In the genomic region with DNA sequence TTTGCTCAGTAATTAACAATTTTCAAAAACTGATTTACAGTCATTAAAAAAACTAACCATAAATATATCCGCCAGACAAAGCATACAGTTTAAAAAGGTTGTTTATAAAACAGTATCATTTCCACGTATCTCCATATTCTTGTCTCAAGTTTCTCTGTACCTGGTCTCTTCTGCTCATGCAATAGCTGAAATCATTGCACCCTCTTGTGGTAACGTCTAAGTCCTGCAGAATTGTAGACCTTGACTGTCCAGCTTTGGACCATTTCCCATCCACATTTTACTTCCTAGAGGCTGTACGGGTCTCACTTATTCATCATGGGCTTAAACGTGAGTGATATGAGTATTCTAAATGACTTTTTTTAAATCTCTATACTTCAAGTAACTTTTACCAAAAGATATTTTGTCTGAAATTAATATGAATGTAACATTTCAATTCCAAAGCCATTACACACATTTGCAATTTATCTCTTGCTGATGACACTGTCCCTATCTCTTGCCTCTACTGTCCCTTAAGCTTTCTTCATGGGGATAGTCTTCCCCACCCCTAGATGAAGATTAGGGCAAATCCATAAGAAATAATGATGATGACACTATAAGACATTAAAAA, we compare ENCODE assay signal across 8 cellular contexts.
DNase-seq lines count a peak whose midpoint lies in the region; ATAC-seq, FAIRE-seq and TF ChIP-seq lines count a peak whose summit lies in the region.

No MANE protein-coding gene starts in this region.

- H3K4me1 ChIP-seq in GM12878 (ENCODE audit: control insufficient read depth, insufficient read depth, low read length) (no peaks in the 10 kb centered on the region), vagina (no peaks in the 10 kb centered on the region)

- ATAC-seq in HG02840 (IDR thresholded peaks at IDR 0.05; ENCODE audit: low FRiP score, unreplicated experiment) (peak; percentile 73), GM12878 (peak; percentile 93)

- TF ChIP-seq EP300 in GM12878 (IDR thresholded peaks at IDR 0.05; ENCODE audit: borderline replicate concordance in 1 of 2, control insufficient read depth in 1 of 2, low read depth in 2 of 2, low read length in 2 of 2): no peak

- H4K20me1 ChIP-seq in GM12878 (ENCODE audit: control insufficient read depth, insufficient read depth): no peaks in the 10 kb centered on the region

- under 1% methylated on average over 5 of the region's 5 CpGs for WGBS in GM12878 (ENCODE audit: insufficient coverage, insufficient replicate concordance, low lambda C conversion rate, missing lambda C conversion rate)

- DNase-seq in AG09309 (ENCODE audit: low read depth) (peak; percentile 31), NCI-H446 treated with DMSO at 0.1 percent for 48 hours (lab: John Stamatoyannopoulos, UW) (peak; percentile 47), GM12878 (ENCODE audit: low read depth, low spot score) (no peak), islet precursor cell (peak; percentile 58), vagina (ENCODE audit: extremely low spot score in 2 of 2) (no peak), DMS79 (lab: John Stamatoyannopoulos, UW) (no peak)

- CTCF ChIA-PET in GM12878 (lab: Yijun Ruan, JAX): interaction anchor here (0.8 to 10.4 kb wide), 29 partner anchors 9 to 487 kb away, joined by 3 to 95 read pairs (median 4); no protein-coding TSS in a partner anchor

- H3K27me3 ChIP-seq in GM12878 (replicated peaks in 1 of 2; ENCODE audit: control insufficient read depth in 2 of 2, insufficient read depth in 2 of 2, low read length in 1 of 2): no peaks in the 10 kb centered on the region
- no peaks in the 10 kb centered on the region for H3K27me3 ChIP-seq in vagina

- intact Hi-C loops in GM12878 (cut with micrococcal nuclease; ENCODE audit: unreplicated experiment): loop anchor here (1.0 to 5.0 kb wide), 4 partner anchors 298 to 488 kb away; no protein-coding TSS in a partner anchor
- intact Hi-C loops in vagina (cut with DNase I): no loop called here

- in situ Hi-C loops in GM12878 (cut with MboI): loop anchor here (10.0 kb wide), 1 partner anchor 481 kb away; no protein-coding TSS in a partner anchor

- TF ChIP-seq RAD21 in GM12878 (IDR thresholded peaks at IDR 0.05; ENCODE audit: insufficient read depth, low read depth, low read length): peak; percentile 79

- FAIRE-seq in GM12878 (lab: Jason Lieb, UNC): peak; percentile 94

- TF ChIP-seq POLR2A in GM12878 (IDR thresholded peaks at IDR 0.05; ENCODE audit: low read depth, low read length) (no peak), vagina (IDR thresholded peaks at IDR 0.05) (no peak)

- SMC1A ChIA-PET in GM12878 (lab: Charles Lee; ENCODE audit: uncharacterized antibody, unreplicated experiment): interaction anchor here (0.7 to 4.2 kb wide), 15 partner anchors 26 to 446 kb away, joined by 3 to 34 read pairs (median 3); no protein-coding TSS in a partner anchor

- H3K27ac ChIP-seq in GM12878 (ENCODE audit: control insufficient read depth, insufficient read depth): no peak overlapping the region
- no peak overlapping the region for H3K27ac ChIP-seq in vagina

- H3K36me3 ChIP-seq in GM12878 (ENCODE audit: control insufficient read depth in 2 of 2, insufficient read depth in 2 of 2, low read length in 1 of 2) (no peaks in the 10 kb centered on the region), vagina (no peaks in the 10 kb centered on the region)

- H3K9me3 ChIP-seq in GM12878 (replicated peaks; ENCODE audit: control insufficient read depth, insufficient read depth, low read length) (no peaks in the 10 kb centered on the region), vagina (no peaks in the 10 kb centered on the region)

- TF ChIP-seq CTCF in AG09309 (IDR thresholded peaks at IDR 0.05; ENCODE audit: control insufficient read depth, insufficient read depth, low read depth, low read length, missing control alignments) (peak; percentile 82), GM12873 (IDR thresholded peaks at IDR 0.05; ENCODE audit: insufficient read depth, low read depth, low read length, missing control alignments) (peak; percentile 76), GM12878 (IDR thresholded peaks at IDR 0.05 in 2 of 3, conservative IDR thresholded peaks at IDR 0.05 in 1 of 3; ENCODE audit: control insufficient read depth in 2 of 3, extremely low read depth in 1 of 3, insufficient read depth in 1 of 3, low read depth in 3 of 3, low read length in 3 of 3) (peak; percentile 70 to 76 (median 71)), vagina (IDR thresholded peaks at IDR 0.05) (peak; percentile 16 to 37 (median 26))

- no TSS peak for BruUV-seq in GM12878 (replicated peaks; lab: Mats Ljungman, UMichigan)

- RAD21 ChIA-PET in GM12878 (lab: Charles Lee; ENCODE audit: unreplicated experiment): interaction anchor here (0.8 to 3.4 kb wide), 8 partner anchors 11 to 446 kb away, joined by 3 to 18 read pairs (median 3); no protein-coding TSS in a partner anchor

- POLR2A ChIA-PET in GM12878 (lab: Charles Lee): no interaction called here

- no peak overlapping the region for H3K9ac ChIP-seq in GM12878 (ENCODE audit: control insufficient read depth, insufficient read depth, low read length)

- H3K4me2 ChIP-seq in GM12878 (ENCODE audit: control insufficient read depth, insufficient read depth): no peak overlapping the region

- no peak overlapping the region for H2AFZ ChIP-seq in GM12878 (ENCODE audit: control insufficient read depth, low read depth, low read length)

- H3K4me3 ChIP-seq in AG09309 (ENCODE audit: control insufficient read depth, low read depth, low read length): no peak overlapping the region
- H3K4me3 ChIP-seq in GM12878: no peak overlapping the region
- H3K4me3 ChIP-seq in vagina: no peak overlapping the region

- no peaks in the 10 kb centered on the region for H3K79me2 ChIP-seq in GM12878 (ENCODE audit: control insufficient read depth, insufficient read depth, low read length)

TF ChIP-seq in GM12878, 131 proteins besides CTCF, POLR2A, EP300 and RAD21:
- TF ChIP-seq SMC3 (IDR thresholded peaks at IDR 0.05; ENCODE audit: borderline replicate concordance, low read length): peak; percentile 59; the same call in 1 of the 2 replicates
- TF ChIP-seq PAX8 (IDR thresholded peaks at IDR 0.05): no peak

Comparison
In these comparisons a context has a peak if more than half of its experiments do, and no peak if none do; other contexts are left out.
1. DNase-seq: peak in AG09309 (single experiment), NCI-H446 treated with DMSO at 0.1 percent for 48 hours (single experiment) and islet precursor cell (single experiment); none in GM12878 (single experiment), vagina (0 of 2) and DMS79 (single experiment).
2. CTCF ChIP-seq: peak in every context shown above with its lines; median percentile 82 in AG09309; 76 in GM12873; 71 in GM12878; 26 in vagina.